ENCODE assay signal across 11 cellular contexts in the genomic region with DNA sequence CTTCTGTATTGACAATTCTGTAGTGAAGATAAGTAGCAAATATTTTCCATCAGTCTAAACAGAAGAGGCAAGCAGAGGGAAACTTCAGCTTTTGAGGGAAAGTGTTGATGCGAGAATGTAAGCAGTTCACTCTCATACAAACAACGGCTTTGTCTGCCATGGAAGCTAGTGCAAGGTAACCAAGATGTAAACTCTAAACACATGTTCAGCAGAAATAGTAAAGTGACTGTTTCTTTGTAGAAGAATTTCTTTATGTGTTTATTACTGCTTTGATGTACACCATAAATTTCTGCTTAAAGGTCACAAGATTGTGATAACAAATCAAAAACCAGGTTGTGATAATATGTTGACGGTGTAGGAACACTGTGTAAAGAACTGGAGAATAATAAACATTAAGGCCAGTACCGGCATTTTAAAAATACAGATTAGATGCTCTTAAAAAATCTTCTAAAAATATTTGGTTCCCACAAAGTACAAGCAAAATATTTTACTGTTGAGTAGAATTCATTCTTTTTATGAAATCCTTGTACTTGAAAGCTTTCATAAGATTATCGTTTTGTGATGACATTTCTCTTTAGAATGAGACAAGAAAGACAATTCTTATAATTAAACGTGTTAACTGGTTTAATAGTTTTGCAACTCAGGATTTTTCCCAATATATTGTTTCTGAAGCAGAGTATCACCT. TPM values are rescaled to one million over a fixed set of nuclear protein-coding genes. Genes with fewer than 3 reads are reported as not detected.
DNase-seq lines count a peak whose midpoint lies in the region; ATAC-seq, FAIRE-seq and TF ChIP-seq lines count a peak whose summit lies in the region.
"Had no signal": no experiment of that assay in that cellular context is flagged by ENCODE, and none has a peak within 500 bp of the region (broad histone marks: within the 10 kb centered on the region; RNA-seq: fewer than 3 reads in every experiment).

No MANE protein-coding gene starts in this region.

- CTCF ChIA-PET in AG04450 (lab: Charles Lee) = no interaction called here
- CTCF ChIA-PET in RWPE1 (lab: Yijun Ruan, JAX) = no interaction called here

- no peak for ATAC-seq in pancreas
- ATAC-seq in GM23338 = no peak

- no peaks in the 10 kb centered on the region for H3K36me3 Mint-ChIP-seq in GM23338 (ENCODE audit: low read depth)

- intact Hi-C loops in pancreas (cut with DNase I) = no loop called here
- intact Hi-C loops in colonic mucosa (cut with DNase I) = no loop called here

- H3F3A ChIP-seq in GM23338 (replicated peaks; ENCODE audit: low read depth) = no peaks in the 10 kb centered on the region

- H3K9me3 ChIP-seq in AG04450 (ENCODE audit: control insufficient read depth, insufficient read depth, low read length) = no peaks in the 10 kb centered on the region
- H3K9me3 ChIP-seq in pancreas = no peaks in the 10 kb centered on the region
- H3K9me3 ChIP-seq in colonic mucosa = no peaks in the 10 kb centered on the region
- H3K9me3 ChIP-seq: lower lobe of right lung had no signal

- no peaks in the 10 kb centered on the region for H3K27me3 Mint-ChIP-seq in GM23338 (ENCODE audit: insufficient read depth, low read depth, poor library complexity)

- H3K9me3 Mint-ChIP-seq in GM23338 = no peaks in the 10 kb centered on the region

- no peaks in the 10 kb centered on the region for H3K79me2 ChIP-seq in GM23338 (replicated peaks; ENCODE audit: insufficient read depth)

- WGBS in pancreas, 2 donors = 54 to 65% methylated on average over 6 of the region's 6 CpGs

- no peaks in the 10 kb centered on the region for H4K20me1 ChIP-seq in GM23338 (replicated peaks; ENCODE audit: insufficient read depth)

- no peak overlapping the region for H3K4me2 ChIP-seq in GM23338

- TF ChIP-seq CTCF in AG04450 (IDR thresholded peaks at IDR 0.05; ENCODE audit: low read depth, low read length) (no peak), RWPE1 (conservative IDR thresholded peaks at IDR 0.05; ENCODE audit: low read depth) (no peak), pancreas (IDR thresholded peaks at IDR 0.05) (no peak), GM23338 (conservative IDR thresholded peaks at IDR 0.05; ENCODE audit: low read depth in 2 of 2) (no peak), colonic mucosa (IDR thresholded peaks at IDR 0.05) (no peak)

- no peaks in the 10 kb centered on the region for H3K9me2 ChIP-seq in GM23338 (ENCODE audit: insufficient read depth)

- FAIRE-seq in pancreas (lab: Jason Lieb, UNC) = peak; percentile 59

- H3K4me1 ChIP-seq in pancreas (no peaks in the 10 kb centered on the region), GM23338 (ENCODE audit: insufficient read depth) (no peaks in the 10 kb centered on the region), colonic mucosa (no peaks in the 10 kb centered on the region)

- POLR2A ChIA-PET in AG04450 (lab: Yijun Ruan, JAX) (interaction anchor here (0.6 to 2.0 kb wide), 2 partner anchors 161 to 177 kb away, joined by 6 to 10 read pairs; no protein-coding TSS in a partner anchor), RWPE1 (lab: Yijun Ruan, JAX; ENCODE audit: low non-redundant PET) (no interaction called here)

- H3K9ac ChIP-seq in colonic mucosa (ENCODE audit: low read depth in 2 of 2, low read length in 2 of 2) = no peak overlapping the region

- no peak overlapping the region for H3K27ac Mint-ChIP-seq in GM23338

- H3K27ac ChIP-seq in AG04450 (ENCODE audit: low read depth, low read length) = peak overlapping the region; percentile 62
- H3K27ac ChIP-seq in RWPE1 = peak overlapping the region; percentile 75; the same call in 1 of the 2 replicates
- no peak overlapping the region for H3K27ac ChIP-seq in pancreas
- H3K27ac ChIP-seq in GM23338 (ENCODE audit: low read depth) = no peak overlapping the region
- no peak overlapping the region for H3K27ac ChIP-seq in colonic mucosa

- H2AFZ ChIP-seq in GM23338 = no peak overlapping the region

- H3K4me3 ChIP-seq in AG04450 (ENCODE audit: low read depth, low read length) = no peak overlapping the region; the same call in 1 of the 2 replicates
- H3K4me3 ChIP-seq in pancreas = no peak overlapping the region
- no peak overlapping the region for H3K4me3 ChIP-seq in GM23338
- H3K4me3 ChIP-seq in colonic mucosa = no peak overlapping the region
- H3K4me3 ChIP-seq: lower lobe of right lung had no signal

- H3K27me3 ChIP-seq in AG04450 (ENCODE audit: control insufficient read depth, insufficient read depth, low read length) (no peaks in the 10 kb centered on the region), pancreas (no peaks in the 10 kb centered on the region), GM23338 (ENCODE audit: insufficient read depth) (no peaks in the 10 kb centered on the region), colonic mucosa (no peaks in the 10 kb centered on the region)

- no peak overlapping the region for H3K4me3 Mint-ChIP-seq in GM23338

- DNase-seq in AG04450 (ENCODE audit: low read depth, low spot score) = no peak
- no peak for DNase-seq in RWPE1 (ENCODE audit: low spot score)
- peak; percentile 36 for DNase-seq in fibroblast of gingiva (ENCODE audit: low read depth)
- DNase-seq in pancreas = no peak
- DNase-seq in GM23338 (ENCODE audit: low spot score) = no peak
- DNase-seq in DMS114 treated with DMSO at 0.1 percent for 48 hours (lab: John Stamatoyannopoulos, UW; ENCODE audit: unreplicated experiment) = no peak
- no peak for DNase-seq in COR-L47 (lab: John Stamatoyannopoulos, UW)
- DNase-seq in colonic mucosa = no peak
- DNase-seq: lower lobe of right lung, NCI-H1436, NCI-H774 had no signal

- H3K4me1 Mint-ChIP-seq in GM23338 = 0 out of 3 replicates have a peak, but pooled peaks cover 2% of the 10 kb centered on the region

- no peaks in the 10 kb centered on the region for H3K36me3 ChIP-seq in pancreas
- H3K36me3 ChIP-seq in GM23338 (ENCODE audit: insufficient read depth) = no peaks in the 10 kb centered on the region
- no peaks in the 10 kb centered on the region for H3K36me3 ChIP-seq in colonic mucosa
- H3K36me3 ChIP-seq: lower lobe of right lung had no signal

TF ChIP-seq in GM23338, 12 proteins besides CTCF, POLR2A, EP300 and RAD21 (continues in another document):
- no peak for TF ChIP-seq ZNF114 (CRISPR knock-in tag; IDR thresholded peaks at IDR 0.05)
- TF ChIP-seq, protein P1, sequence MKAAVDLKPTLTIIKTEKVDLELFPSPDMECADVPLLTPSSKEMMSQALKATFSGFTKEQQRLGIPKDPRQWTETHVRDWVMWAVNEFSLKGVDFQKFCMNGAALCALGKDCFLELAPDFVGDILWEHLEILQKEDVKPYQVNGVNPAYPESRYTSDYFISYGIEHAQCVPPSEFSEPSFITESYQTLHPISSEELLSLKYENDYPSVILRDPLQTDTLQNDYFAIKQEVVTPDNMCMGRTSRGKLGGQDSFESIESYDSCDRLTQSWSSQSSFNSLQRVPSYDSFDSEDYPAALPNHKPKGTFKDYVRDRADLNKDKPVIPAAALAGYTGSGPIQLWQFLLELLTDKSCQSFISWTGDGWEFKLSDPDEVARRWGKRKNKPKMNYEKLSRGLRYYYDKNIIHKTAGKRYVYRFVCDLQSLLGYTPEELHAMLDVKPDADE (IDR thresholded peaks at IDR 0.05) = no peak
- TF ChIP-seq CREB1 (CRISPR knock-in tag; IDR thresholded peaks at IDR 0.05; ENCODE audit: low read depth) = no peak
- TF ChIP-seq JUNB (IDR thresholded peaks at IDR 0.05; ENCODE audit: unreplicated experiment) = no peak
- TF ChIP-seq NANOG (IDR thresholded peaks at IDR 0.05; ENCODE audit: borderline replicate concordance) = no peak
- no peak for TF ChIP-seq POLR2AphosphoS5 (IDR thresholded peaks at IDR 0.05; ENCODE audit: low read depth)
- no peak for TF ChIP-seq EZH2 (IDR thresholded peaks at IDR 0.05; ENCODE audit: low read depth, unreplicated experiment)
- no peak for TF ChIP-seq STAT1 (IDR thresholded peaks at IDR 0.05; ENCODE audit: unreplicated experiment)

RNA-seq across cellular contexts. Expression of a gene that starts 34.2 kb away (rescaled TPM):
- 35.9 and 39.9 TPM in 2 replicates for polyA plus RNA-seq in AG04450 (2011; rRNA removed)
- 73.7 and 89.9 TPM in 2 replicates for polyA minus RNA-seq in AG04450 (2011; rRNA and poly(A)+ RNA removed)
- total RNA-seq in pancreas = 10 to 100 TPM in 1 of 6 donors, 1 to 10 TPM in 3, under 1 TPM in 2; 0.28 to 11.3 (median 3.0) TPM
- polyA plus RNA-seq in pancreas = under 1 TPM; 0.61 to 0.80 TPM
- 3.1 and 3.5 TPM in 2 replicates for total RNA-seq in GM23338 (2014; rRNA removed; shearing (Covaris generic))
- polyA plus RNA-seq in GM23338 (2016; fragmentation: Nextera tagmentation; extraction: Ambion mirVana) = 0.40 and 1.0 TPM in 2 replicates
- total RNA-seq in colonic mucosa = 100 to 1,000 TPM in 1 of 2 donors, 10 to 100 TPM in 1; 41.9 to 103 TPM

Comparison
In these comparisons a context has a peak if more than half of its experiments do, and no peak if none do; other contexts are left out.
1. H3K27ac ChIP-seq: peak in AG04450 (single experiment) and RWPE1 (single experiment); none in pancreas (0 of 4), GM23338 (single experiment) and colonic mucosa (single experiment).